ENCODE assay signal across 9 cellular contexts in the genomic region with DNA sequence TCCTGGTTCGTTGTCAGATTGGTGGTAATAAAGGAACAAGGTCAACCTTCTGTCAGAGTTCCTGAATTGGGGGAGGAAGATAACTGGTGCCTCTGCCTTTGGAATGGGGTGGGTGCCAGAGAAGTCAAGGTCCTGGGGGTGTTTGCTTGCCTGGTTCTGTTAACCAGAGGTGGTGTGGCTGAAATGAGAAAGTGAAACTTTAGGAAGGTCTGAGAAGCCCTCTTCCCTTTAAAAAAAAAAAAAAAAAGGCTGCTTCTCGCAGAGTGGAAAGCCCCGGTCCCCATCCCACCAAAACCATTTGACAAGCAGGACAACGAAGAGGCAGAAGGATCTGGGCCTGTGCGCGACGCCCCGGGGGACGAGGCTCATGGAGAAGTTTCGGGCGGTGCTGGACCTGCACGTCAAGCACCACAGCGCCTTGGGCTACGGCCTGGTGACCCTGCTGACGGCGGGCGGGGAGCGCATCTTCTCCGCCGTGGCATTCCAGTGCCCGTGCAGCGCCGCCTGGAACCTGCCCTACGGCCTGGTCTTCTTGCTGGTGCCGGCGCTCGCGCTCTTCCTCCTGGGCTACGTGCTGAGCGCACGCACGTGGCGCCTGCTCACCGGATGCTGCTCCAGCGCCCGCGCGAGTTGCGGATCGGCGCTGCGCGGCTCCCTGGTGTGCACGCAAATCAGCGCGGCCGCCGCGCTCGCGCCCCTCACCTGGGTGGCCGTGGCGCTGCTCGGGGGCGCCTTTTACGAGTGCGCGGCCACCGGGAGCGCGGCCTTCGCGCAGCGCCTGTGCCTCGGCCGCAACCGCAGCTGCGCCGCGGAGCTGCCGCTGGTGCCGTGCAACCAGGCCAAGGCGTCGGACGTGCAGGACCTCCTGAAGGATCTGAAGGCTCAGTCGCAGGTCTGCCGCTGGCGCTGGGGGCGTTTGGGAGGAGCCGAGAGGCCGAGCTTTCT.
DNase-seq lines count a peak whose midpoint lies in the region; ATAC-seq and TF ChIP-seq lines count a peak whose summit lies in the region.
"Had no signal": no experiment of that assay in that cellular context is flagged by ENCODE, and none has a peak within 500 bp of the region (broad histone marks: within the 10 kb centered on the region; RNA-seq: fewer than 3 reads in every experiment).

No MANE protein-coding gene starts in this region.

- no peaks in the 10 kb centered on the region for H3K9me3 Mint-ChIP-seq in activated naive CD8-positive, alpha-beta T cell treated with anti-CD3 and anti-CD28 coated beads, Interleukin-2, amount 50 U/mL, for 24 hours

- no peaks in the 10 kb centered on the region for H4K20me1 ChIP-seq in OCI-LY1 (ENCODE audit: insufficient read depth, low read length)

- H3K9ac ChIP-seq in OCI-LY1 (ENCODE audit: low read length), result no peak overlapping the region

- no peaks in the 10 kb centered on the region for H3K27me3 ChIP-seq in OCI-LY1 (ENCODE audit: insufficient read depth, low read length)

- no peak for TF ChIP-seq CTCF in OCI-LY1 (IDR thresholded peaks at IDR 0.05; ENCODE audit: low read length)

- H3K27ac ChIP-seq in OCI-LY1 (ENCODE audit: low read depth, low read length, poor library complexity, severe bottlenecking), result no peak overlapping the region
- H3K27ac ChIP-seq: C4-2B had no signal

- H3K36me3 ChIP-seq in OCI-LY1 (ENCODE audit: insufficient read depth, low read length), result no peaks in the 10 kb centered on the region

- H3K4me1 Mint-ChIP-seq in activated naive CD8-positive, alpha-beta T cell treated with anti-CD3 and anti-CD28 coated beads, Interleukin-2, amount 50 U/mL, for 24 hours, result peaks cover 24% of the 10 kb centered on the region

- no peak overlapping the region for H2AFZ ChIP-seq in OCI-LY1 (ENCODE audit: low read length)

- H3K36me3 Mint-ChIP-seq in activated naive CD8-positive, alpha-beta T cell treated with anti-CD3 and anti-CD28 coated beads, Interleukin-2, amount 50 U/mL, for 24 hours (ENCODE audit: low read depth), result no peaks in the 10 kb centered on the region

- H3K4me2 ChIP-seq in OCI-LY1 (ENCODE audit: low read length), result peak overlapping the region; percentile 44; the same call in 1 of the 2 replicates

- H3K4me3 ChIP-seq in OCI-LY1 (ENCODE audit: low read depth, low read length, poor library complexity, severe bottlenecking) (peak overlapping the region; percentile 50), skeletal muscle cell (ENCODE audit: low read depth, low read length) (peak overlapping the region; percentile 42)

- peak overlapping the region; percentile 64 for H3K4me3 Mint-ChIP-seq in activated naive CD8-positive, alpha-beta T cell treated with anti-CD3 and anti-CD28 coated beads, Interleukin-2, amount 50 U/mL, for 24 hours

- in situ Hi-C loops in ACHN (cut with HindIII; ENCODE audit: low pct_ligation_motif_present, low pct_unique_long_range_greater_than_20kb, low sequenced_read_pairs), result no loop called here

- peaks cover 43% of the 10 kb centered on the region for H3K27me3 Mint-ChIP-seq in activated naive CD8-positive, alpha-beta T cell treated with anti-CD3 and anti-CD28 coated beads, Interleukin-2, amount 50 U/mL, for 24 hours

- no peaks in the 10 kb centered on the region for H3F3A ChIP-seq in OCI-LY1 (ENCODE audit: insufficient read depth, low read length)

- no peaks in the 10 kb centered on the region for H3K79me2 ChIP-seq in OCI-LY1 (ENCODE audit: insufficient read depth, low read length)

- ATAC-seq in HG03039 (IDR thresholded peaks at IDR 0.05; ENCODE audit: unreplicated experiment), result peak; percentile 84
- peak; percentile 91 for ATAC-seq in activated naive CD8-positive, alpha-beta T cell treated with anti-CD3 and anti-CD28 coated beads, Interleukin-2, amount 50 U/mL, for 24 hours

- peaks cover 3% of the 10 kb centered on the region for H3K4me1 ChIP-seq in OCI-LY1 (ENCODE audit: insufficient read depth, low read length, severe bottlenecking)

- peak overlapping the region; percentile 14 for H3K27ac Mint-ChIP-seq in activated naive CD8-positive, alpha-beta T cell treated with anti-CD3 and anti-CD28 coated beads, Interleukin-2, amount 50 U/mL, for 24 hours

- H3K9me2 ChIP-seq in OCI-LY1 (ENCODE audit: low read depth, low read length), result no peaks in the 10 kb centered on the region

- DNase-seq in NCI-H82 (lab: John Stamatoyannopoulos, UW) (peak; percentile 67), NCI-H82 treated with DMSO at 0.1 percent for 48 hours (lab: John Stamatoyannopoulos, UW; ENCODE audit: unreplicated experiment) (no peak), iPS DF 19.7 (ENCODE audit: low read depth, low spot score) (peak; percentile 52), skeletal muscle cell (ENCODE audit: low read depth) (peak; percentile 15), ACHN (no peak)
- DNase-seq in activated naive CD8-positive, alpha-beta T cell treated with anti-CD3 and anti-CD28 coated beads, Interleukin-2, amount 50 U/mL, for 24 hours, result peak; percentile 52

- no peaks in the 10 kb centered on the region for H3K9me3 ChIP-seq in OCI-LY1 (ENCODE audit: low read length)

Comparison
In these comparisons a context has a peak if more than half of its experiments do, and no peak if none do; other contexts are left out.
1. DNase-seq: peak in NCI-H82 (single experiment), activated naive CD8-positive, alpha-beta T cell treated with anti-CD3 and anti-CD28 coated beads, Interleukin-2, amount 50 U/mL, for 24 hours (single experiment), iPS DF 19.7 (single experiment) and skeletal muscle cell (single experiment); none in NCI-H82 treated with DMSO at 0.1 percent for 48 hours (single experiment) and ACHN (single experiment).